In the genomic region with DNA sequence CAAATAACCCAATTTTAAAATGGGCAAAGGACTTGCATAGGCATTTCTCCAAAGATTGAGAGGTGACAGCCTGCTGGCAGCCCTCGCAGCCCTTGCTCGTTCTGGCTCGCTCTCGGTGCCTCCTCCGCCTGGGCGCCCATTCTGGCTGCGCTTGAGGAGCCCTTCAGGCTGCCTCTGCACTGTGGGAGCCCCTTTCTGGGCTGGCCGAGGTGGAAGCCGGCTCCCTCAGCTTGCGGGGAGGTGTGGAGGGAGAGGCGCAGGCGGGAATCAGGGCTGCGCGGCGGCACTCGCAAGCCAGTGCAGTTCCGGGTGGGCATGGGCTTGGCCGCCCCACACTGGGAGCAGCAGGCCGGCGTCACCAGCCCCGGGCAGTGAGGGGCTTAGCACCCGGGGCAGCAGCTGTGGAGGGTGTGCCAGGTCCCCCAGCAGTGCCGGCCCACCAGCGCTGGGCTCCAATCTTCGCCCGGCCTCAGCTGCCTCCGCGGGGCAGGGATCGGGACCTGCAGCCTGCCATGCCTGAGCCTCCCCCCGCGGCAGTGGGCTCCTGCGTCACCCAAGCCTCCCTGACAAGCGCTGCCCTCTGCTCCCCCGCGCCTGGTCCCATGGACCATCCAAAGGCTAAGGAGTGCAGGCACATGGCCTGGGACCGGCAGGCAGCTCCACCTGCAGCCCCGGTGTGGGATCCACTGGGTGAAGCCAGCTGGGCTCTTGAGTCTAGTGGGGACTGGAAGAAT, we compare ENCODE assay signal across 10 cellular contexts. TPM values are rescaled to one million over a fixed set of nuclear protein-coding genes. Genes with fewer than 3 reads are reported as not detected.
"Had no signal": no experiment of that assay in that cellular context is flagged by ENCODE, and none has a peak within 500 bp of the region (broad histone marks: within the 10 kb centered on the region; RNA-seq: fewer than 3 reads in every experiment).

No MANE protein-coding gene starts in this region.

- H3K27me3 Mint-ChIP-seq: IgD-negative memory B cell had no signal

- H3K36me3 ChIP-seq: HAP-1 had no signal

- H3K4me1 Mint-ChIP-seq: IgD-negative memory B cell had no signal

- FAIRE-seq: HepG2 had no signal

- H3K27ac Mint-ChIP-seq: HFFc6, IgD-negative memory B cell had no signal

- H3K9me3 ChIP-seq: HAP-1 had no signal

- H3K4me3 Mint-ChIP-seq: HFFc6, IgD-negative memory B cell had no signal

- H3K4me1 ChIP-seq: HAP-1 had no signal

- H3K27ac ChIP-seq: GM23248, HL-60 had no signal

- H3K9ac ChIP-seq: GM23248 had no signal

- ATAC-seq: HCT116, HepG2 had no signal

- DNase-seq: GM23248, GOT3, H7, HFFc6 had no signal

- H3K4me3 ChIP-seq: GM23248, HAP-1 had no signal

RNA-seq across cellular contexts. Expression of gene GALNT17, which starts 54.0 kb away (rescaled TPM):
- total RNA-seq: GM23248, HepG2, HFFc6, HT1080 had no signal
- polyA plus RNA-seq: GM23248, HepG2, IgD-negative memory B cell had no signal
